20 cellular contexts compared by ENCODE assay signal in the genomic region with DNA sequence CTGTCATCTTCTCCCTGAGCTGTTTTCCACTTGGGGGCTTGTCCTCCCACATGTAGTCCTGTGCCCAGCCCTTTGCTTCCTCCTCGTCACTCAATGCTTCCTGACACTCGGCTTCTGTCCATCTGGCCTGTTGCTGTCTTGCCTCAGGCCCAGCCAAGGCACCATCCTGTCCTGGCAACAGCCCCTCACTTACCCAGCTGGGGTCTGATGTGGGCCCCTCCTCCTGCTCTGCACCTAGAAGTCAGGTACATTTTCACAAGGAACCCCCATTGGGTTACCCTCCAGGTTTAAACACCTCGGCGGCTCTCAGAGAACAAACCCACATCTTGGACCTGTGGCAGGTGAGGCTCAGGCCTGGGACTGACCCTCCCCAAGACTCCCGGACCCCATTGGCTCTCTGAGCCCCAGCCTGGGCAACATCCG.
"Had no signal": no experiment of that assay in that cellular context is flagged by ENCODE, and none has a peak within 500 bp of the region (broad histone marks: within the 10 kb centered on the region; RNA-seq: fewer than 3 reads in every experiment).

No MANE protein-coding gene starts in this region.

- H3K9me3 ChIP-seq: mucosa of descending colon, right lobe of liver, thyroid gland, upper lobe of left lung had no signal

- H3K4me2 ChIP-seq: neural progenitor cell had no signal

- H3K4me3 ChIP-seq: coronary artery, left lung, mucosa of descending colon, neural progenitor cell, right lobe of liver, thyroid gland, upper lobe of left lung had no signal

- ATAC-seq: left lung; mucosa of descending colon; naive thymus-derived CD4-positive, alpha-beta T cell; right lobe of liver; stimulated activated naive CD8-positive, alpha-beta T cell treated with anti-CD3 and anti-CD28 coated beads, Interleukin-15, amount 100 ng/mL, for 72 hours had no signal

- H3K36me3 ChIP-seq: left lung, neural progenitor cell, right lobe of liver, thyroid gland, upper lobe of left lung had no signal

- H3K27ac ChIP-seq: coronary artery, left lung, neural progenitor cell, right lobe of liver, thyroid gland, upper lobe of left lung had no signal

- H3K4me3 Mint-ChIP-seq: mesothelial cell of epicardium; naive thymus-derived CD4-positive, alpha-beta T cell; nephron; neural progenitor cell; stimulated activated naive CD8-positive, alpha-beta T cell treated with anti-CD3 and anti-CD28 coated beads, Interleukin-15, amount 100 ng/mL, for 72 hours had no signal

- H3K27ac Mint-ChIP-seq: mesothelial cell of epicardium; naive thymus-derived CD4-positive, alpha-beta T cell; nephron; neural progenitor cell had no signal

- H3K27me3 ChIP-seq: left lung, neural progenitor cell, right lobe of liver, thyroid gland, upper lobe of left lung had no signal

- DNase-seq: dermis blood vessel endothelial cell; effector memory CD4-positive, alpha-beta T cell; erythroblast; left lung; mesenchymal stem cell; mucosa of descending colon; naive thymus-derived CD4-positive, alpha-beta T cell; small intestine; stimulated activated CD4-positive, alpha-beta T cell treated with anti-CD3 and anti-CD28 coated beads, Interleukin-15, amount 100 ng/mL, for 24 hours; stimulated activated CD4-positive, alpha-beta T cell treated with anti-CD3 and anti-CD28 coated beads, Interleukin-4, amount 100 ng/mL, for 1 hour; stimulated activated CD8-positive, alpha-beta memory T cell treated with anti-CD3 and anti-CD28 coated beads, Interleukin-4, amount 100 ng/mL, for 48 hours; stimulated activated naive CD4-positive, alpha-beta T cell; stimulated activated naive CD8-positive, alpha-beta T cell treated with anti-CD3 and anti-CD28 coated beads, Interleukin-15, amount 100 ng/mL, for 72 hours; thyroid gland; upper lobe of left lung had no signal

- H3K9ac ChIP-seq: neural progenitor cell had no signal

- H3K36me3 Mint-ChIP-seq: naive thymus-derived CD4-positive, alpha-beta T cell; neural progenitor cell had no signal

- H2AFZ ChIP-seq: neural progenitor cell had no signal

- H3K4me1 Mint-ChIP-seq: mesothelial cell of epicardium; naive thymus-derived CD4-positive, alpha-beta T cell; stimulated activated naive CD8-positive, alpha-beta T cell treated with anti-CD3 and anti-CD28 coated beads, Interleukin-15, amount 100 ng/mL, for 72 hours had no signal

- H3K4me1 ChIP-seq: left lung, neural progenitor cell, right lobe of liver, thyroid gland, upper lobe of left lung had no signal
